1 cellular context compared by ENCODE assay signal in the genomic region with DNA sequence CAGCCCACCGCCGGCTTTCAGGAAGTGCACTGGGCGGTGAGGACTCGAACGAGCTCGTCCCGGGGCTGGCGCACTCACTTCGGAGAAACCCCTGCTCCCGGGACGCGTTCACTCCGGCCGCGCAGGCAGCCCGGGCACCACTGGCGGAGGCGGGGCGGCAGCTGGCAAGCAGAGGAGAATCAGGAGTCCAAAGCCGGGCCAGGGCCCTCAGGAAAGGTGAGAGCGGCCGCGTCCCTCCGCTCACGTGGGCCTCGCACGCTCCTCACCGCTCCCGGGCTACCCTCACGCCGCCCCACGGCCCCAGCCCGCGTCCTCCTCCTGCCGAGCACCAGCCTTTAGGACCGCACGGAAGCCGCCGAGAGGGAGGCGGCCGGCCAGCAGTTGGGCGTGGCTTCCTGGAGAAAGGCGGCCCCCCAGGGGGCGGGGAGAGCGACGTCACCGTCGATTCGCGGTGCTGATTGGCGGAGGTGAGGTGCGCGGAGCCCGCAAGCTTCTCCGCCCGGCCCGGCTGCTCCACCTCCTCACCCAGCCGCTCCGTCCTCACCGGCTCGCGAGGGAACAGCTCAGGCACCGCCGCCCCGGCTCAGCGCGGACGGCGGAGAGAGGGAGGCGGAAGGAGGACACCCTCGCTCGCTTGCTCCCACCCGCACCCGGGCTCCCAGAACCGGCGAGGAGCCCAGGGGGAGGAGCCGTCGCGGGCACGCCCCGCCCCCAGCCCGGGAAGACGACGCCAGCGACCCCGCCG.
A peak's percentile ranks its signal among the peaks of the same experiment; 100 is the strongest.
TF ChIP-seq lines count a peak whose summit lies in the region.

A gene (plus strand): TSS at position 516 of the 745 bp plus-strand sequence. CDS start 400 bp downstream, outside the sequence.

TF ChIP-seq in HepG2, 621 proteins besides CTCF, POLR2A, EP300 and RAD21 (continued from another document and continues in another):
- TF ChIP-seq, protein P1, sequence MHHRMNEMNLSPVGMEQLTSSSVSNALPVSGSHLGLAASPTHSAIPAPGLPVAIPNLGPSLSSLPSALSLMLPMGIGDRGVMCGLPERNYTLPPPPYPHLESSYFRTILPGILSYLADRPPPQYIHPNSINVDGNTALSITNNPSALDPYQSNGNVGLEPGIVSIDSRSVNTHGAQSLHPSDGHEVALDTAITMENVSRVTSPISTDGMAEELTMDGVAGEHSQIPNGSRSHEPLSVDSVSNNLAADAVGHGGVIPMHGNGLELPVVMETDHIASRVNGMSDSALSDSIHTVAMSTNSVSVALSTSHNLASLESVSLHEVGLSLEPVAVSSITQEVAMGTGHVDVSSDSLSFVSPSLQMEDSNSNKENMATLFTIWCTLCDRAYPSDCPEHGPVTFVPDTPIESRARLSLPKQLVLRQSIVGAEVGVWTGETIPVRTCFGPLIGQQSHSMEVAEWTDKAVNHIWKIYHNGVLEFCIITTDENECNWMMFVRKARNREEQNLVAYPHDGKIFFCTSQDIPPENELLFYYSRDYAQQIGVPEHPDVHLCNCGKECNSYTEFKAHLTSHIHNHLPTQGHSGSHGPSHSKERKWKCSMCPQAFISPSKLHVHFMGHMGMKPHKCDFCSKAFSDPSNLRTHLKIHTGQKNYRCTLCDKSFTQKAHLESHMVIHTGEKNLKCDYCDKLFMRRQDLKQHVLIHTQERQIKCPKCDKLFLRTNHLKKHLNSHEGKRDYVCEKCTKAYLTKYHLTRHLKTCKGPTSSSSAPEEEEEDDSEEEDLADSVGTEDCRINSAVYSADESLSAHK (CRISPR knock-in tag; IDR thresholded peaks at IDR 0.05; ENCODE audit: borderline replicate concordance), result no peak
- TF ChIP-seq NR3C1 (CRISPR knock-in tag; IDR thresholded peaks at IDR 0.05) (no peak), NONO (IDR thresholded peaks at IDR 0.05) (no peak), NONO (CRISPR knock-in tag; conservative IDR thresholded peaks at IDR 0.05) (peak; percentile 93), TEAD2 (CRISPR knock-in tag; IDR thresholded peaks at IDR 0.05) (no peak), NFRKB (IDR thresholded peaks at IDR 0.05) (no peak), ZNF7 (CRISPR knock-in tag; IDR thresholded peaks at IDR 0.05) (0 out of 2 replicates have a peak, but pooled peaks have one; percentile 15), ZKSCAN1 (IDR thresholded peaks at IDR 0.05; ENCODE audit: low read length) (no peak), ZNF782 (CRISPR knock-in tag; IDR thresholded peaks at IDR 0.05; ENCODE audit: borderline replicate concordance) (peak; percentile 98), NFE2L1 (CRISPR knock-in tag; IDR thresholded peaks at IDR 0.05; ENCODE audit: borderline replicate concordance) (no peak), FOXA3 (CRISPR knock-in tag; IDR thresholded peaks at IDR 0.05) (peak; percentile 63), CAMTA2 (CRISPR knock-in tag; IDR thresholded peaks at IDR 0.05; ENCODE audit: borderline replicate concordance) (no peak), ZNF605 (CRISPR knock-in tag; IDR thresholded peaks at IDR 0.05) (peak; percentile 91), ZNF431 (CRISPR knock-in tag; IDR thresholded peaks at IDR 0.05; ENCODE audit: borderline replicate concordance, low read depth) (no peak; the same call in 1 of the 2 replicates), ZNF766 (CRISPR knock-in tag; IDR thresholded peaks at IDR 0.05; ENCODE audit: borderline replicate concordance) (no peak), ZFP37 (CRISPR knock-in tag; IDR thresholded peaks at IDR 0.05; ENCODE audit: borderline replicate concordance) (peak; percentile 68; the same call in 1 of the 2 replicates), TEAD3 (CRISPR knock-in tag; optimal IDR thresholded peaks at IDR 0.05; ENCODE audit: borderline replicate concordance) (peak; percentile 66), ATF7-NPFF (CRISPR knock-in tag; IDR thresholded peaks at IDR 0.05; ENCODE audit: low read depth) (peak; percentile 33), ZNF607 (CRISPR knock-in tag; IDR thresholded peaks at IDR 0.05; ENCODE audit: borderline replicate concordance) (peak; percentile 77; the same call in 1 of the 2 replicates), ZNF34 (CRISPR knock-in tag; IDR thresholded peaks at IDR 0.05; ENCODE audit: borderline replicate concordance) (peak; percentile 82), PHF21A (CRISPR knock-in tag; IDR thresholded peaks at IDR 0.05) (peak; percentile 56), NBN (conservative IDR thresholded peaks at IDR 0.05) (no peak), ARID2 (CRISPR knock-in tag; IDR thresholded peaks at IDR 0.05; ENCODE audit: borderline replicate concordance) (peak; percentile 81; the same call in 1 of the 2 replicates), ZMYM2 (CRISPR knock-in tag; IDR thresholded peaks at IDR 0.05) (peak; percentile 65)
- TF ChIP-seq, protein P2, sequence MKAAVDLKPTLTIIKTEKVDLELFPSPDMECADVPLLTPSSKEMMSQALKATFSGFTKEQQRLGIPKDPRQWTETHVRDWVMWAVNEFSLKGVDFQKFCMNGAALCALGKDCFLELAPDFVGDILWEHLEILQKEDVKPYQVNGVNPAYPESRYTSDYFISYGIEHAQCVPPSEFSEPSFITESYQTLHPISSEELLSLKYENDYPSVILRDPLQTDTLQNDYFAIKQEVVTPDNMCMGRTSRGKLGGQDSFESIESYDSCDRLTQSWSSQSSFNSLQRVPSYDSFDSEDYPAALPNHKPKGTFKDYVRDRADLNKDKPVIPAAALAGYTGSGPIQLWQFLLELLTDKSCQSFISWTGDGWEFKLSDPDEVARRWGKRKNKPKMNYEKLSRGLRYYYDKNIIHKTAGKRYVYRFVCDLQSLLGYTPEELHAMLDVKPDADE (CRISPR knock-in tag; IDR thresholded peaks at IDR 0.05), result 0 out of 2 replicates have a peak, but pooled peaks have one; percentile 55
- TF ChIP-seq, protein P3, sequence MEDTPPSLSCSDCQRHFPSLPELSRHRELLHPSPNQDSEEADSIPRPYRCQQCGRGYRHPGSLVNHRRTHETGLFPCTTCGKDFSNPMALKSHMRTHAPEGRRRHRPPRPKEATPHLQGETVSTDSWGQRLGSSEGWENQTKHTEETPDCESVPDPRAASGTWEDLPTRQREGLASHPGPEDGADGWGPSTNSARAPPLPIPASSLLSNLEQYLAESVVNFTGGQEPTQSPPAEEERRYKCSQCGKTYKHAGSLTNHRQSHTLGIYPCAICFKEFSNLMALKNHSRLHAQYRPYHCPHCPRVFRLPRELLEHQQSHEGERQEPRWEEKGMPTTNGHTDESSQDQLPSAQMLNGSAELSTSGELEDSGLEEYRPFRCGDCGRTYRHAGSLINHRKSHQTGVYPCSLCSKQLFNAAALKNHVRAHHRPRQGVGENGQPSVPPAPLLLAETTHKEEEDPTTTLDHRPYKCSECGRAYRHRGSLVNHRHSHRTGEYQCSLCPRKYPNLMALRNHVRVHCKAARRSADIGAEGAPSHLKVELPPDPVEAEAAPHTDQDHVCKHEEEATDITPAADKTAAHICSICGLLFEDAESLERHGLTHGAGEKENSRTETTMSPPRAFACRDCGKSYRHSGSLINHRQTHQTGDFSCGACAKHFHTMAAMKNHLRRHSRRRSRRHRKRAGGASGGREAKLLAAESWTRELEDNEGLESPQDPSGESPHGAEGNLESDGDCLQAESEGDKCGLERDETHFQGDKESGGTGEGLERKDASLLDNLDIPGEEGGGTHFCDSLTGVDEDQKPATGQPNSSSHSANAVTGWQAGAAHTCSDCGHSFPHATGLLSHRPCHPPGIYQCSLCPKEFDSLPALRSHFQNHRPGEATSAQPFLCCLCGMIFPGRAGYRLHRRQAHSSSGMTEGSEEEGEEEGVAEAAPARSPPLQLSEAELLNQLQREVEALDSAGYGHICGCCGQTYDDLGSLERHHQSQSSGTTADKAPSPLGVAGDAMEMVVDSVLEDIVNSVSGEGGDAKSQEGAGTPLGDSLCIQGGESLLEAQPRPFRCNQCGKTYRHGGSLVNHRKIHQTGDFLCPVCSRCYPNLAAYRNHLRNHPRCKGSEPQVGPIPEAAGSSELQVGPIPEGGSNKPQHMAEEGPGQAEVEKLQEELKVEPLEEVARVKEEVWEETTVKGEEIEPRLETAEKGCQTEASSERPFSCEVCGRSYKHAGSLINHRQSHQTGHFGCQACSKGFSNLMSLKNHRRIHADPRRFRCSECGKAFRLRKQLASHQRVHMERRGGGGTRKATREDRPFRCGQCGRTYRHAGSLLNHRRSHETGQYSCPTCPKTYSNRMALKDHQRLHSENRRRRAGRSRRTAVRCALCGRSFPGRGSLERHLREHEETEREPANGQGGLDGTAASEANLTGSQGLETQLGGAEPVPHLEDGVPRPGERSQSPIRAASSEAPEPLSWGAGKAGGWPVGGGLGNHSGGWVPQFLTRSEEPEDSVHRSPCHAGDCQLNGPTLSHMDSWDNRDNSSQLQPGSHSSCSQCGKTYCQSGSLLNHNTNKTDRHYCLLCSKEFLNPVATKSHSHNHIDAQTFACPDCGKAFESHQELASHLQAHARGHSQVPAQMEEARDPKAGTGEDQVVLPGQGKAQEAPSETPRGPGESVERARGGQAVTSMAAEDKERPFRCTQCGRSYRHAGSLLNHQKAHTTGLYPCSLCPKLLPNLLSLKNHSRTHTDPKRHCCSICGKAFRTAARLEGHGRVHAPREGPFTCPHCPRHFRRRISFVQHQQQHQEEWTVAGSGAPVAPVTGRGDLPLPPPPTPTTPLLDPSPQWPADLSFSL (CRISPR knock-in tag; IDR thresholded peaks at IDR 0.05), result peak; percentile 72; the same call in 1 of the 2 replicates
- TF ChIP-seq, protein P4, sequence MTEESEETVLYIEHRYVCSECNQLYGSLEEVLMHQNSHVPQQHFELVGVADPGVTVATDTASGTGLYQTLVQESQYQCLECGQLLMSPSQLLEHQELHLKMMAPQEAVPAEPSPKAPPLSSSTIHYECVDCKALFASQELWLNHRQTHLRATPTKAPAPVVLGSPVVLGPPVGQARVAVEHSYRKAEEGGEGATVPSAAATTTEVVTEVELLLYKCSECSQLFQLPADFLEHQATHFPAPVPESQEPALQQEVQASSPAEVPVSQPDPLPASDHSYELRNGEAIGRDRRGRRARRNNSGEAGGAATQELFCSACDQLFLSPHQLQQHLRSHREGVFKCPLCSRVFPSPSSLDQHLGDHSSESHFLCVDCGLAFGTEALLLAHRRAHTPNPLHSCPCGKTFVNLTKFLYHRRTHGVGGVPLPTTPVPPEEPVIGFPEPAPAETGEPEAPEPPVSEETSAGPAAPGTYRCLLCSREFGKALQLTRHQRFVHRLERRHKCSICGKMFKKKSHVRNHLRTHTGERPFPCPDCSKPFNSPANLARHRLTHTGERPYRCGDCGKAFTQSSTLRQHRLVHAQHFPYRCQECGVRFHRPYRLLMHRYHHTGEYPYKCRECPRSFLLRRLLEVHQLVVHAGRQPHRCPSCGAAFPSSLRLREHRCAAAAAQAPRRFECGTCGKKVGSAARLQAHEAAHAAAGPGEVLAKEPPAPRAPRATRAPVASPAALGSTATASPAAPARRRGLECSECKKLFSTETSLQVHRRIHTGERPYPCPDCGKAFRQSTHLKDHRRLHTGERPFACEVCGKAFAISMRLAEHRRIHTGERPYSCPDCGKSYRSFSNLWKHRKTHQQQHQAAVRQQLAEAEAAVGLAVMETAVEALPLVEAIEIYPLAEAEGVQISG (CRISPR knock-in tag; IDR thresholded peaks at IDR 0.05), result peak; percentile 86
- TF ChIP-seq, protein P5, sequence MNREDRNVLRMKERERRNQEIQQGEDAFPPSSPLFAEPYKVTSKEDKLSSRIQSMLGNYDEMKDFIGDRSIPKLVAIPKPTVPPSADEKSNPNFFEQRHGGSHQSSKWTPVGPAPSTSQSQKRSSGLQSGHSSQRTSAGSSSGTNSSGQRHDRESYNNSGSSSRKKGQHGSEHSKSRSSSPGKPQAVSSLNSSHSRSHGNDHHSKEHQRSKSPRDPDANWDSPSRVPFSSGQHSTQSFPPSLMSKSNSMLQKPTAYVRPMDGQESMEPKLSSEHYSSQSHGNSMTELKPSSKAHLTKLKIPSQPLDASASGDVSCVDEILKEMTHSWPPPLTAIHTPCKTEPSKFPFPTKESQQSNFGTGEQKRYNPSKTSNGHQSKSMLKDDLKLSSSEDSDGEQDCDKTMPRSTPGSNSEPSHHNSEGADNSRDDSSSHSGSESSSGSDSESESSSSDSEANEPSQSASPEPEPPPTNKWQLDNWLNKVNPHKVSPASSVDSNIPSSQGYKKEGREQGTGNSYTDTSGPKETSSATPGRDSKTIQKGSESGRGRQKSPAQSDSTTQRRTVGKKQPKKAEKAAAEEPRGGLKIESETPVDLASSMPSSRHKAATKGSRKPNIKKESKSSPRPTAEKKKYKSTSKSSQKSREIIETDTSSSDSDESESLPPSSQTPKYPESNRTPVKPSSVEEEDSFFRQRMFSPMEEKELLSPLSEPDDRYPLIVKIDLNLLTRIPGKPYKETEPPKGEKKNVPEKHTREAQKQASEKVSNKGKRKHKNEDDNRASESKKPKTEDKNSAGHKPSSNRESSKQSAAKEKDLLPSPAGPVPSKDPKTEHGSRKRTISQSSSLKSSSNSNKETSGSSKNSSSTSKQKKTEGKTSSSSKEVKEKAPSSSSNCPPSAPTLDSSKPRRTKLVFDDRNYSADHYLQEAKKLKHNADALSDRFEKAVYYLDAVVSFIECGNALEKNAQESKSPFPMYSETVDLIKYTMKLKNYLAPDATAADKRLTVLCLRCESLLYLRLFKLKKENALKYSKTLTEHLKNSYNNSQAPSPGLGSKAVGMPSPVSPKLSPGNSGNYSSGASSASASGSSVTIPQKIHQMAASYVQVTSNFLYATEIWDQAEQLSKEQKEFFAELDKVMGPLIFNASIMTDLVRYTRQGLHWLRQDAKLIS (CRISPR knock-in tag; IDR thresholded peaks at IDR 0.05), result peak; percentile 99
- TF ChIP-seq, protein P6, sequence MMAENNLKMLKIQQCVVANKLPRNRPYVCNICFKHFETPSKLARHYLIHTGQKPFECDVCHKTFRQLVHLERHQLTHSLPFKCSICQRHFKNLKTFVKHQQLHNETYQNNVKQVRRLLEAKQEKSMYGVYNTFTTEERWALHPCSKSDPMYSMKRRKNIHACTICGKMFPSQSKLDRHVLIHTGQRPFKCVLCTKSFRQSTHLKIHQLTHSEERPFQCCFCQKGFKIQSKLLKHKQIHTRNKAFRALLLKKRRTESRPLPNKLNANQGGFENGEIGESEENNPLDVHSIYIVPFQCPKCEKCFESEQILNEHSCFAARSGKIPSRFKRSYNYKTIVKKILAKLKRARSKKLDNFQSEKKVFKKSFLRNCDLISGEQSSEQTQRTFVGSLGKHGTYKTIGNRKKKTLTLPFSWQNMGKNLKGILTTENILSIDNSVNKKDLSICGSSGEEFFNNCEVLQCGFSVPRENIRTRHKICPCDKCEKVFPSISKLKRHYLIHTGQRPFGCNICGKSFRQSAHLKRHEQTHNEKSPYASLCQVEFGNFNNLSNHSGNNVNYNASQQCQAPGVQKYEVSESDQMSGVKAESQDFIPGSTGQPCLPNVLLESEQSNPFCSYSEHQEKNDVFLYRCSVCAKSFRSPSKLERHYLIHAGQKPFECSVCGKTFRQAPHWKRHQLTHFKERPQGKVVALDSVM (CRISPR knock-in tag; IDR thresholded peaks at IDR 0.05), result peak; percentile 65
- TF ChIP-seq, protein P7, sequence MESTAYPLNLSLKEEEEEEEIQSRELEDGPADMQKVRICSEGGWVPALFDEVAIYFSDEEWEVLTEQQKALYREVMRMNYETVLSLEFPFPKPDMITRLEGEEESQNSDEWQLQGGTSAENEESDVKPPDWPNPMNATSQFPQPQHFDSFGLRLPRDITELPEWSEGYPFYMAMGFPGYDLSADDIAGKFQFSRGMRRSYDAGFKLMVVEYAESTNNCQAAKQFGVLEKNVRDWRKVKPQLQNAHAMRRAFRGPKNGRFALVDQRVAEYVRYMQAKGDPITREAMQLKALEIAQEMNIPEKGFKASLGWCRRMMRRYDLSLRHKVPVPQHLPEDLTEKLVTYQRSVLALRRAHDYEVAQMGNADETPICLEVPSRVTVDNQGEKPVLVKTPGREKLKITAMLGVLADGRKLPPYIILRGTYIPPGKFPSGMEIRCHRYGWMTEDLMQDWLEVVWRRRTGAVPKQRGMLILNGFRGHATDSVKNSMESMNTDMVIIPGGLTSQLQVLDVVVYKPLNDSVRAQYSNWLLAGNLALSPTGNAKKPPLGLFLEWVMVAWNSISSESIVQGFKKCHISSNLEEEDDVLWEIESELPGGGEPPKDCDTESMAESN (CRISPR knock-in tag; conservative IDR thresholded peaks at IDR 0.05), result peak; percentile 97
